ENCODE assay signal across 27 cellular contexts in the genomic region with DNA sequence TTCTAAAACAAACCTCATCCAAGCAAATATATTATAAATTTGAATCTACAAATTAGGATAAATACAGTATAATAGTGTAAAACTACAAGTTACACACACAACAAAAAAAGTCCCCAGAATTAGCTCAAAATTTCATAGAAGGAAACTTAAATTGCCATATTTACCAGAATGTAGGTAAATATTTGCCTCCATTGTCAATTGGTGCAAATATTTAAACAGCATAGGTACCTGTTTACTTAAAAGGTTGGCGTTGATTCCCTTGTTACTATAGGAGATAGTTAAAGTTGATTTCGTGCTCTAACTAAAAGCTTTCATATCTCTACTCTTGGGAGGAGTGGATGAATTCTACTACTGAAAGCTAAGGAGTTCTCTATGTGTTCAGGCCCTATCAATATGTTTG.
"Had no signal": no experiment of that assay in that cellular context is flagged by ENCODE, and none has a peak within 500 bp of the region (broad histone marks: within the 10 kb centered on the region; RNA-seq: fewer than 3 reads in every experiment).

No MANE protein-coding gene starts in this region.

- H3K27ac ChIP-seq: gastroesophageal sphincter, hepatocyte, parathyroid adenoma, right atrium auricular region, spleen, suprapubic skin had no signal

- H3K4me3 Mint-ChIP-seq: activated B cell treated with CpG ODN at 0.5 μM for 24 hours; activated CD8-positive, alpha-beta memory T cell treated with anti-CD3 and anti-CD28 coated beads, Interleukin-2, amount 10 ng/mL, durations not matched to agents 7 days and 5 days; activated CD8-positive, alpha-beta T cell treated with anti-CD3 and anti-CD28 coated beads, Interleukin-2, amount 10 ng/mL, durations not matched to agents 7 days and 5 days; activated naive CD4-positive, alpha-beta T cell treated with anti-CD3 and anti-CD28 coated beads, Interleukin-2, amount 50 U/mL, for 24 hours; activated naive CD8-positive, alpha-beta T cell treated with anti-CD3 and anti-CD28 coated beads, Interleukin-2, amount 50 U/mL, for 24 hours; mesothelial cell of epicardium; naive thymus-derived CD8-positive, alpha-beta T cell; neural crest cell; T-helper 2 cell treated with Interferon-gamma antibody and Interleukin-4, amounts not matched to agents 5 μg/mL and 100 μg/mL, for 36 hours had no signal

- H3K9me3 ChIP-seq: gastroesophageal sphincter, right atrium auricular region, spleen, suprapubic skin, tibial artery had no signal

- H3K9ac ChIP-seq: parathyroid adenoma had no signal

- H3K4me3 ChIP-seq: gastroesophageal sphincter, hepatocyte, right atrium auricular region, spleen, suprapubic skin, tibial artery had no signal

- H3K4me1 Mint-ChIP-seq: activated B cell treated with CpG ODN at 0.5 μM for 24 hours; activated CD8-positive, alpha-beta memory T cell treated with anti-CD3 and anti-CD28 coated beads, Interleukin-2, amount 10 ng/mL, durations not matched to agents 7 days and 5 days; activated naive CD4-positive, alpha-beta T cell treated with anti-CD3 and anti-CD28 coated beads, Interleukin-2, amount 50 U/mL, for 24 hours; activated naive CD8-positive, alpha-beta T cell treated with anti-CD3 and anti-CD28 coated beads, Interleukin-2, amount 50 U/mL, for 24 hours; naive thymus-derived CD8-positive, alpha-beta T cell; neural crest cell had no signal

- H3K36me3 ChIP-seq: gastroesophageal sphincter, right atrium auricular region, spleen, suprapubic skin, tibial artery had no signal

- H2AFZ ChIP-seq: hepatocyte, parathyroid adenoma had no signal

- H3K36me3 Mint-ChIP-seq: activated CD8-positive, alpha-beta memory T cell treated with anti-CD3 and anti-CD28 coated beads, Interleukin-2, amount 10 ng/mL, durations not matched to agents 7 days and 5 days; activated naive CD4-positive, alpha-beta T cell treated with anti-CD3 and anti-CD28 coated beads, Interleukin-2, amount 50 U/mL, for 24 hours; mesothelial cell of epicardium; naive thymus-derived CD8-positive, alpha-beta T cell had no signal

- H3K79me2 ChIP-seq: hepatocyte, parathyroid adenoma had no signal

- H3K27ac Mint-ChIP-seq: activated B cell treated with CpG ODN at 0.5 μM for 24 hours; activated CD8-positive, alpha-beta memory T cell treated with anti-CD3 and anti-CD28 coated beads, Interleukin-2, amount 10 ng/mL, durations not matched to agents 7 days and 5 days; activated CD8-positive, alpha-beta T cell treated with anti-CD3 and anti-CD28 coated beads, Interleukin-2, amount 10 ng/mL, durations not matched to agents 7 days and 5 days; activated naive CD4-positive, alpha-beta T cell treated with anti-CD3 and anti-CD28 coated beads, Interleukin-2, amount 50 U/mL, for 24 hours; activated naive CD8-positive, alpha-beta T cell treated with anti-CD3 and anti-CD28 coated beads, Interleukin-2, amount 50 U/mL, for 24 hours; activated T-helper 2 cell treated with anti-CD3 and anti-CD28 coated beads, Interferon-gamma antibody, Interleukin-2, Interleukin-4, amounts not matched to agents 10 μg/mL and 5 μg/mL and 100 μg/mL, durations not matched to agents 14 hours and 24 hours and 36 hours; naive thymus-derived CD8-positive, alpha-beta T cell; T-helper 2 cell treated with Interferon-gamma antibody and Interleukin-4, amounts not matched to agents 5 μg/mL and 100 μg/mL, for 36 hours had no signal

- H3K27me3 Mint-ChIP-seq: activated CD8-positive, alpha-beta memory T cell treated with anti-CD3 and anti-CD28 coated beads, Interleukin-2, amount 10 ng/mL, durations not matched to agents 7 days and 5 days; activated naive CD8-positive, alpha-beta T cell treated with anti-CD3 and anti-CD28 coated beads, Interleukin-2, amount 50 U/mL, for 24 hours had no signal

- H3K9me3 Mint-ChIP-seq: activated B cell treated with CpG ODN at 0.5 μM for 24 hours; activated naive CD4-positive, alpha-beta T cell treated with anti-CD3 and anti-CD28 coated beads, Interleukin-2, amount 50 U/mL, for 24 hours; activated naive CD8-positive, alpha-beta T cell treated with anti-CD3 and anti-CD28 coated beads, Interleukin-2, amount 50 U/mL, for 24 hours; activated T-helper 2 cell treated with anti-CD3 and anti-CD28 coated beads, Interferon-gamma antibody, Interleukin-2, Interleukin-4, amounts not matched to agents 10 μg/mL and 5 μg/mL and 100 μg/mL, durations not matched to agents 14 hours and 24 hours and 36 hours; mesothelial cell of epicardium; naive thymus-derived CD8-positive, alpha-beta T cell; neural crest cell; T-helper 2 cell treated with Interferon-gamma antibody and Interleukin-4, amounts not matched to agents 5 μg/mL and 100 μg/mL, for 36 hours had no signal

- H3K4me2 ChIP-seq: hepatocyte had no signal

- H3K27me3 ChIP-seq: gastroesophageal sphincter, hepatocyte, right atrium auricular region, spleen, suprapubic skin, tibial artery had no signal

- DNase-seq: activated B cell treated with CpG ODN at 0.5 μM for 24 hours; activated CD4-positive, alpha-beta T cell treated with anti-CD3 and anti-CD28 coated beads, Interleukin-2, amount 50 U/mL, for 1 hour; activated CD8-positive, alpha-beta memory T cell treated with anti-CD3 and anti-CD28 coated beads, Interleukin-2, amount 10 ng/mL, durations not matched to agents 7 days and 5 days; activated CD8-positive, alpha-beta T cell treated with anti-CD3 and anti-CD28 coated beads, Interleukin-2, amount 10 ng/mL, durations not matched to agents 7 days and 5 days; activated naive CD8-positive, alpha-beta T cell treated with anti-CD3 and anti-CD28 coated beads, Interleukin-2, amount 50 U/mL, for 24 hours; activated T-cell treated with anti-CD3 and anti-CD28 coated beads, Interleukin-2, amount 50 U/mL, for 48 hours; amygdala; central memory CD4-positive, alpha-beta T cell; effector CD8-positive, alpha-beta T cell; erythroblast; islet precursor cell; mammary epithelial cell; naive thymus-derived CD8-positive, alpha-beta T cell; nucleus accumbens; spleen; stimulated activated naive CD4-positive, alpha-beta T cell; tibial artery had no signal

- H3K4me1 ChIP-seq: parathyroid adenoma, spleen had no signal

- ATAC-seq: activated CD8-positive, alpha-beta memory T cell treated with anti-CD3 and anti-CD28 coated beads, Interleukin-2, amount 10 ng/mL, durations not matched to agents 7 days and 5 days; activated CD8-positive, alpha-beta T cell treated with anti-CD3 and anti-CD28 coated beads, Interleukin-2, amount 10 ng/mL, durations not matched to agents 7 days and 5 days; activated naive CD8-positive, alpha-beta T cell treated with anti-CD3 and anti-CD28 coated beads, Interleukin-2, amount 50 U/mL, for 24 hours; gastroesophageal sphincter; naive thymus-derived CD8-positive, alpha-beta T cell had no signal
